In genomic region chr22:29342177-29342576, GRCh38 we compare ENCODE assay signal across 23 cellular contexts. TPM values are rescaled to one million over a fixed set of nuclear protein-coding genes. Genes with fewer than 3 reads are reported as not detected.
A peak's percentile ranks its signal among the peaks of the same experiment; 100 is the strongest.
DNase-seq lines count a peak whose midpoint lies in the region; ATAC-seq and TF ChIP-seq lines count a peak whose summit lies in the region.
"Had no signal": no experiment of that assay in that cellular context is flagged by ENCODE, and none has a peak within 500 bp of the region (broad histone marks: within the 10 kb centered on the region; RNA-seq: fewer than 3 reads in every experiment).

No MANE protein-coding gene starts in this region.

- no peak overlapping the region for H3K4me3 Mint-ChIP-seq in naive thymus-derived CD8-positive, alpha-beta T cell
- H3K4me3 Mint-ChIP-seq in activated CD8-positive, alpha-beta memory T cell treated with anti-CD3 and anti-CD28 coated beads, Interleukin-2, amount 10 ng/mL, durations not matched to agents 7 days and 5 days, result no peak overlapping the region
- H3K4me3 Mint-ChIP-seq: activated CD8-positive, alpha-beta T cell treated with anti-CD3 and anti-CD28 coated beads for 36 hours; CD4-positive, alpha-beta memory T cell; T-helper 17 cell had no signal

- no peaks in the 10 kb centered on the region for H3K27me3 ChIP-seq in BLaER1 treated with 17β-estradiol and CSF1 and Interleukin-3, amounts not matched to agents 10 nM and 100 nM
- H3K27me3 ChIP-seq in right atrium auricular region, result no peaks in the 10 kb centered on the region
- H3K27me3 ChIP-seq: uterus had no signal

- H4K20me1 ChIP-seq in BLaER1 treated with 17β-estradiol and CSF1 and Interleukin-3, amounts not matched to agents 10 nM and 100 nM, result peaks cover 0 to 100% (median 47%) of the 10 kb centered on the region in 11 experiments; a peak in 20 of 22 replicates

- CTCF ChIA-PET in activated CD8-positive, alpha-beta memory T cell treated with anti-CD3 and anti-CD28 coated beads, Interleukin-2, amount 10 ng/mL, durations not matched to agents 7 days and 5 days (lab: Charles Lee), result no interaction called here

- peak overlapping the region in 2 of 10 donors; percentile 37 to 81 for H3K27ac Mint-ChIP-seq in naive thymus-derived CD8-positive, alpha-beta T cell
- H3K27ac Mint-ChIP-seq in activated CD8-positive, alpha-beta memory T cell treated with anti-CD3 and anti-CD28 coated beads, Interleukin-2, amount 10 ng/mL, durations not matched to agents 7 days and 5 days, result no peak overlapping the region
- H3K27ac Mint-ChIP-seq: activated CD8-positive, alpha-beta T cell treated with anti-CD3 and anti-CD28 coated beads for 36 hours had no signal

- peaks cover 65 to 100% (median 82%) of the 10 kb centered on the region in 11 experiments for H3K36me3 ChIP-seq in BLaER1 treated with 17β-estradiol and CSF1 and Interleukin-3, amounts not matched to agents 10 nM and 100 nM
- peaks cover 59% of the 10 kb centered on the region for H3K36me3 ChIP-seq in right atrium auricular region
- H3K36me3 ChIP-seq: uterus had no signal

- peak overlapping the region in 7 of 11 experiments; percentile 7 to 66 (median 43); a peak in 10 of 22 replicates for H3K9ac ChIP-seq in BLaER1 treated with 17β-estradiol and CSF1 and Interleukin-3, amounts not matched to agents 10 nM and 100 nM

- H3K27ac ChIP-seq in 22Rv1 (peak overlapping the region; percentile 46; the same call in 1 of the 2 replicates), right atrium auricular region (peak overlapping the region; percentile 52 to 72)
- H3K27ac ChIP-seq in BLaER1 treated with 17β-estradiol and CSF1 and Interleukin-3, amounts not matched to agents 10 nM and 100 nM, result peak overlapping the region in 7 of 11 experiments; percentile 26 to 72 (median 63); a peak in 13 of 22 replicates
- H3K27ac ChIP-seq: SK-N-MC, uterus had no signal

- no peaks in the 10 kb centered on the region for H3K9me3 ChIP-seq in BLaER1 treated with 17β-estradiol and CSF1 and Interleukin-3, amounts not matched to agents 10 nM and 100 nM (replicated peaks in 1 of 11)
- no peaks in the 10 kb centered on the region for H3K9me3 ChIP-seq in right atrium auricular region
- H3K9me3 ChIP-seq: uterus had no signal

- H3K4me2 ChIP-seq in BLaER1 treated with 17β-estradiol and CSF1 and Interleukin-3, amounts not matched to agents 10 nM and 100 nM, result peak overlapping the region; percentile 30 to 87 (median 71); a peak in 21 of 22 replicates

- DNase-seq in SKM-1 (lab: John Stamatoyannopoulos, UW; ENCODE audit: unreplicated experiment), result peak; percentile 22
- no peak for DNase-seq in right atrium auricular region (ENCODE audit: low spot score)
- DNase-seq in retina, result no peak
- no peak for DNase-seq in naive thymus-derived CD8-positive, alpha-beta T cell
- DNase-seq in activated CD8-positive, alpha-beta memory T cell treated with anti-CD3 and anti-CD28 coated beads, Interleukin-2, amount 10 ng/mL, durations not matched to agents 7 days and 5 days, result no peak
- DNase-seq in NCI-H1436 (lab: John Stamatoyannopoulos, UW), result no peak
- DNase-seq: activated CD8-positive, alpha-beta T cell treated with anti-CD3 and anti-CD28 coated beads for 36 hours; activated effector memory CD4-positive, alpha-beta T cell treated with anti-CD3 and anti-CD28 coated beads, Interleukin-2, amount 50 U/mL, for 16 hours; CD4-positive, alpha-beta memory T cell; effector CD8-positive, alpha-beta T cell; mammary epithelial cell; NCI-H1417; NCI-H2081; NCI-H226; NCI-H69; stimulated activated CD4-positive, alpha-beta T cell treated with anti-CD3 and anti-CD28 coated beads, Interleukin-15, amount 100 ng/mL, for 24 hours; stimulated activated naive CD4-positive, alpha-beta T cell treated with Interleukin-2 at 50 U/mL for 16 hours; T-helper 17 cell; uterus had no signal

- H3K4me1 ChIP-seq in BLaER1 treated with 17β-estradiol and CSF1 and Interleukin-3, amounts not matched to agents 10 nM and 100 nM, result peaks cover 41 to 75% (median 70%) of the 10 kb centered on the region in 10 experiments
- peaks cover 0 to 27% of the 10 kb centered on the region in 2 donors for H3K4me1 ChIP-seq in right atrium auricular region
- H3K4me1 ChIP-seq: uterus had no signal

- TF ChIP-seq CTCF in 22Rv1 (IDR thresholded peaks at IDR 0.05), result no peak
- no peak for TF ChIP-seq CTCF in right atrium auricular region (IDR thresholded peaks at IDR 0.05)

- peaks cover 0 to 87% (median 20%) of the 10 kb centered on the region in 3 donors for H3K36me3 Mint-ChIP-seq in naive thymus-derived CD8-positive, alpha-beta T cell
- H3K36me3 Mint-ChIP-seq in activated CD8-positive, alpha-beta memory T cell treated with anti-CD3 and anti-CD28 coated beads, Interleukin-2, amount 10 ng/mL, durations not matched to agents 7 days and 5 days, result peaks cover 17% of the 10 kb centered on the region

- no peak overlapping the region for H3K4me3 ChIP-seq in BLaER1 treated with 17β-estradiol and CSF1 and Interleukin-3, amounts not matched to agents 10 nM and 100 nM
- no peak overlapping the region for H3K4me3 ChIP-seq in right atrium auricular region
- H3K4me3 ChIP-seq: GM12878, SK-N-MC, uterus had no signal

- H3K4me1 Mint-ChIP-seq in naive thymus-derived CD8-positive, alpha-beta T cell, result peaks cover 0 to 3% (median 0%) of the 10 kb centered on the region in 4 donors
- peaks cover 2% of the 10 kb centered on the region for H3K4me1 Mint-ChIP-seq in activated CD8-positive, alpha-beta memory T cell treated with anti-CD3 and anti-CD28 coated beads, Interleukin-2, amount 10 ng/mL, durations not matched to agents 7 days and 5 days

- ATAC-seq in naive thymus-derived CD8-positive, alpha-beta T cell, result no peak
- no peak for ATAC-seq in activated CD8-positive, alpha-beta memory T cell treated with anti-CD3 and anti-CD28 coated beads, Interleukin-2, amount 10 ng/mL, durations not matched to agents 7 days and 5 days
- ATAC-seq: activated CD8-positive, alpha-beta T cell treated with anti-CD3 and anti-CD28 coated beads for 36 hours; GM12878; T-helper 17 cell had no signal

- POLR2A ChIA-PET in naive thymus-derived CD8-positive, alpha-beta T cell (lab: Charles Lee), result no interaction called here

- no peaks in the 10 kb centered on the region for H3K9me3 Mint-ChIP-seq in naive thymus-derived CD8-positive, alpha-beta T cell
- no peaks in the 10 kb centered on the region for H3K9me3 Mint-ChIP-seq in activated CD8-positive, alpha-beta memory T cell treated with anti-CD3 and anti-CD28 coated beads, Interleukin-2, amount 10 ng/mL, durations not matched to agents 7 days and 5 days (ENCODE audit: low read depth)
- H3K9me3 Mint-ChIP-seq: activated CD8-positive, alpha-beta T cell treated with anti-CD3 and anti-CD28 coated beads for 36 hours; CD4-positive, alpha-beta memory T cell had no signal

- H3K27me3 Mint-ChIP-seq in naive thymus-derived CD8-positive, alpha-beta T cell, result no peaks in the 10 kb centered on the region
- no peaks in the 10 kb centered on the region for H3K27me3 Mint-ChIP-seq in activated CD8-positive, alpha-beta memory T cell treated with anti-CD3 and anti-CD28 coated beads, Interleukin-2, amount 10 ng/mL, durations not matched to agents 7 days and 5 days
- H3K27me3 Mint-ChIP-seq: activated CD8-positive, alpha-beta T cell treated with anti-CD3 and anti-CD28 coated beads for 36 hours; CD4-positive, alpha-beta memory T cell; T-helper 17 cell had no signal

RNA-seq across cellular contexts. Expression of gene RASL10A, which starts 26.7 kb away (rescaled TPM):
- total RNA-seq in right atrium auricular region, result 1 to 10 TPM; 1.1 to 1.8 TPM
- 1 to 10 TPM in 1 of 2 experiments, under 1 TPM in 1; 0.49 to 1.3 TPM for total RNA-seq in naive thymus-derived CD8-positive, alpha-beta T cell
- polyA plus RNA-seq in naive thymus-derived CD8-positive, alpha-beta T cell, result not detected
- total RNA-seq in activated CD8-positive, alpha-beta memory T cell treated with anti-CD3 and anti-CD28 coated beads, Interleukin-2, amount 10 ng/mL, durations not matched to agents 7 days and 5 days, result under 1 TPM; 0.63 to 0.70 TPM
- polyA plus RNA-seq: CD4-positive, alpha-beta memory T cell; mammary epithelial cell had no signal

RNA-seq across cellular contexts. Expression of gene GAS2L1, which starts 35.7 kb away (rescaled TPM):
- total RNA-seq in right atrium auricular region, result 10 to 100 TPM; 19.4 to 28.0 TPM
- total RNA-seq in naive thymus-derived CD8-positive, alpha-beta T cell, result not detected
- polyA plus RNA-seq in naive thymus-derived CD8-positive, alpha-beta T cell, result under 1 TPM in 1 of 3 donors, not detected in 2; 0.54 TPM
- total RNA-seq in activated CD8-positive, alpha-beta memory T cell treated with anti-CD3 and anti-CD28 coated beads, Interleukin-2, amount 10 ng/mL, durations not matched to agents 7 days and 5 days, result 10 to 100 TPM; 12.0 to 16.9 TPM

RNA-seq across cellular contexts. Expression of gene AP1B1, which starts 46.2 kb away (rescaled TPM):
- total RNA-seq in right atrium auricular region, result 10 to 100 TPM; 31.4 to 46.2 TPM
- total RNA-seq in naive thymus-derived CD8-positive, alpha-beta T cell, result 10 to 100 TPM; 44.7 to 45.3 TPM
- 10 to 100 TPM; 10.9 to 19.8 (median 11.3) TPM for polyA plus RNA-seq in naive thymus-derived CD8-positive, alpha-beta T cell
- total RNA-seq in activated CD8-positive, alpha-beta memory T cell treated with anti-CD3 and anti-CD28 coated beads, Interleukin-2, amount 10 ng/mL, durations not matched to agents 7 days and 5 days, result 10 to 100 TPM; 82.9 to 90.8 TPM

Comparison
In these comparisons a context has a peak if more than half of its experiments do, and no peak if none do; other contexts are left out.
1. RNA of gene GAS2L1, which starts 35.7 kb away (total RNA-seq): 19.4 to 28.0 TPM in right atrium auricular region and 12.0 to 16.9 TPM in activated CD8-positive, alpha-beta memory T cell treated with anti-CD3 and anti-CD28 coated beads, Interleukin-2, amount 10 ng/mL, durations not matched to agents 7 days and 5 days; not detected in naive thymus-derived CD8-positive, alpha-beta T cell; every median in the first group is over 10 times any median in the second.
2. Peak in every context shown above with its lines, with median percentiles within 50 percentile points of each other: H3K27ac ChIP-seq.